16 cellular contexts compared by ENCODE assay signal in the genomic region with DNA sequence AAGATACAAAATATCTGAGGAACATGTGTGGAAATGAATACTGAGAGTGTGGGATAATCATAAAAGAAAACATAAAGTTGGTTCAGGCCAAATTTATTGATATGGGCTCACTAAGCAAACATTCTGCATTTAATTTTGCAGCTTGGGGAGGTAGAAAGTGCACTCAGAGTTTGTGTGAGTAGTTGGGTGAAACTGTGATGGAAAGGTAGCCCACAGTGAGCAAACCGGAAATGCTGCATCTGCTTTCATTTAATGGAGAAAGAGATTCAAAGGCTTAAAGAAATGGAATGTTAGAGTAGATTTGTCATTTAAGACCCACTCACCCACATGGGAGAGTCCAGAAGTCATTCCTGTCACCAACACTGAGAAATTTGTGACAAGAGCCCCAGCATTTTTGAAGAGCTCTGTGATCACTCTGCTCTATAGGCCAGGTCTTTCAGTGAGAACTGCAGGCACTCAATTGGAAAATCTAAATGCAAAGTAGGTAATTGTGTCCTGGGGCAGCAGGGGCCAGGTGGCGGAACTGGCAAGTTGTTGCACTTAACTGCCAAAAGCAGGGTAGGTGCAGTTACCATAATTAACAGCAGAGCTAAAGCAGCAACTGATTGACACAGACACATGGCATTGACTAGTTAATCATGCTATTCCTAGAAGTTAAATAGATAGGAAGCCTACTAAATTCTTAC.
DNase-seq lines count a peak whose midpoint lies in the region; ATAC-seq and TF ChIP-seq lines count a peak whose summit lies in the region.
"Had no signal": no experiment of that assay in that cellular context is flagged by ENCODE, and none has a peak within 500 bp of the region (broad histone marks: within the 10 kb centered on the region; RNA-seq: fewer than 3 reads in every experiment).

No MANE protein-coding gene starts in this region.

- DNase-seq in RWPE2 (ENCODE audit: low spot score), result no peak
- no peak for DNase-seq in NCI-H345 (lab: John Stamatoyannopoulos, UW)
- DNase-seq in natural killer cell, result no peak
- DNase-seq in NCI-H226, result no peak
- DNase-seq: activated CD4-positive, alpha-beta T cell treated with anti-CD3 and anti-CD28 coated beads, Interleukin-2, amount 10 ng/mL, durations not matched to agents 7 days and 5 days; AML-193; DND-41; NCI-H2107; posterior cingulate gyrus; stimulated activated CD4-positive, alpha-beta T cell treated with anti-CD3 and anti-CD28 coated beads, Interleukin-4, amount 100 ng/mL, for 4 hours; stomach had no signal

- H3K4me1 Mint-ChIP-seq in natural killer cell, result no peaks in the 10 kb centered on the region
- H3K4me1 Mint-ChIP-seq: activated CD4-positive, alpha-beta T cell treated with anti-CD3 and anti-CD28 coated beads, Interleukin-2, amount 10 ng/mL, durations not matched to agents 7 days and 5 days had no signal

- H3K27ac ChIP-seq in RWPE2 (ENCODE audit: poor library complexity, severe bottlenecking), result peak overlapping the region; percentile 56
- H3K27ac ChIP-seq: ascending aorta, stomach had no signal

- no peaks in the 10 kb centered on the region for H3K27me3 Mint-ChIP-seq in natural killer cell (ENCODE audit: low read depth in 2 of 2)
- H3K27me3 Mint-ChIP-seq: activated CD4-positive, alpha-beta T cell treated with anti-CD3 and anti-CD28 coated beads, Interleukin-2, amount 10 ng/mL, durations not matched to agents 7 days and 5 days had no signal

- no peaks in the 10 kb centered on the region for H3K4me1 ChIP-seq in RWPE2 (ENCODE audit: insufficient read depth, poor library complexity, severe bottlenecking)
- H3K4me1 ChIP-seq: ascending aorta, stomach had no signal

- H3K36me3 Mint-ChIP-seq in natural killer cell, result peaks cover 8% of the 10 kb centered on the region

- H3K9me3 ChIP-seq in RWPE2 (ENCODE audit: severe bottlenecking), result peaks cover 3% of the 10 kb centered on the region
- H3K9me3 ChIP-seq: ascending aorta, stomach had no signal

- no peaks in the 10 kb centered on the region for H3K27me3 ChIP-seq in RWPE2 (ENCODE audit: insufficient read depth, poor library complexity, severe bottlenecking)
- H3K27me3 ChIP-seq: ascending aorta, stomach had no signal

- peaks cover 11 to 19% of the 10 kb centered on the region in 2 donors for H3K9me3 Mint-ChIP-seq in natural killer cell

- peak; percentile 87 for ATAC-seq in GM18498 (IDR thresholded peaks at IDR 0.05; ENCODE audit: unreplicated experiment)
- peak; percentile 42 for ATAC-seq in GM21423 (IDR thresholded peaks at IDR 0.05; ENCODE audit: unreplicated experiment)
- ATAC-seq in HG03066 (IDR thresholded peaks at IDR 0.05; ENCODE audit: low read depth, unreplicated experiment), result peak; percentile 85
- no peak for ATAC-seq in RWPE2 (ENCODE audit: low read depth)
- no peak for ATAC-seq in HG03520 (IDR thresholded peaks at IDR 0.05; ENCODE audit: unreplicated experiment)
- no peak for ATAC-seq in natural killer cell

- H3K27ac Mint-ChIP-seq in natural killer cell, result no peak overlapping the region
- H3K27ac Mint-ChIP-seq: activated CD4-positive, alpha-beta T cell treated with anti-CD3 and anti-CD28 coated beads, Interleukin-2, amount 10 ng/mL, durations not matched to agents 7 days and 5 days had no signal

- H3K36me3 ChIP-seq in RWPE2 (ENCODE audit: low read depth), result no peaks in the 10 kb centered on the region
- H3K36me3 ChIP-seq: ascending aorta, stomach had no signal

- TF ChIP-seq CTCF in RWPE2 (IDR thresholded peaks at IDR 0.05; ENCODE audit: poor library complexity, severe bottlenecking) (no peak), natural killer cell (IDR thresholded peaks at IDR 0.05) (no peak)

- no peak overlapping the region for H3K4me3 ChIP-seq in RWPE2 (ENCODE audit: severe bottlenecking)
- H3K4me3 ChIP-seq: ascending aorta, stomach had no signal

- no peak overlapping the region for H3K4me3 Mint-ChIP-seq in natural killer cell
- H3K4me3 Mint-ChIP-seq: activated CD4-positive, alpha-beta T cell treated with anti-CD3 and anti-CD28 coated beads, Interleukin-2, amount 10 ng/mL, durations not matched to agents 7 days and 5 days had no signal

- intact Hi-C loops in natural killer cell (cut with micrococcal nuclease), result no loop called here

Comparison
In these comparisons a context has a peak if more than half of its experiments do, and no peak if none do; other contexts are left out.
1. ATAC-seq: peak in GM18498 (single experiment), GM21423 (single experiment) and HG03066 (single experiment); none in RWPE2 (single experiment), HG03520 (single experiment) and natural killer cell (0 of 3).